ENCODE assay signal across 17 cellular contexts in the genomic region with DNA sequence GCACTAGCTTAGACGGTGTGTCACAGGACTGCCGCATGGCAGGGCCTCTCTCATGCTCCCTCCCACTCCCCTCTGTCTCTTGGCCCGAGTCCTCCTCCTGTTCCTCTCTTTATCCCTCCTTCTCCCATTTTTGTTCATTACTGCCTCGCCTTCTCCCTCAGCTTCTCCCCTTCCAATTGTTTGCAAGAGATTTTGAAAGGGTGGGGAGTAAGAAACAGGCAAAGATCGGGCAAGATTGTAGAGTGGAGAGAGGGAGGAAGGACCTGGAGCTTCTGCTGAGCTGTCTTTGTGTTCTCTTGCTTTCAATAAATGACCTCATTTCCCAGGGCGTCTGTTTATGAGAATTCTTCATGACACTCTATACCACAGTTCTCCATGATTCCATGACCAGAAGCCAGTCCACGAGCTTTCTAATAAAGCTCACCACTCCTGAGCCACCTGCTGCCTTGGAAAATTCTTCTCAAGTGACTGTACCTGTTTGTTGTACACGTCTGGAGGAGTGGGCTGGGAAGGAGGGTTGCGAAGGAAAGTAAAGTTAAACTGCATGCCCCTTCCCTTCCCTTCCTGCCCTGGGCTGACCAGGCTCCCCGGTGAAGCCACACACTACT.
"Had no signal": no experiment of that assay in that cellular context is flagged by ENCODE, and none has a peak within 500 bp of the region (broad histone marks: within the 10 kb centered on the region; RNA-seq: fewer than 3 reads in every experiment).

No MANE protein-coding gene starts in this region.

- H3K36me3 Mint-ChIP-seq: stimulated activated memory B cell treated with anti-CD40 and anti-IgM and Interleukin-4, amounts not matched to agents 10 μg/mL and 1 μg/mL and 100 μg/mL, for 72 hours; WTC11 had no signal

- H3K4me1 Mint-ChIP-seq: stimulated activated memory B cell treated with anti-CD40 and anti-IgM and Interleukin-4, amounts not matched to agents 10 μg/mL and 1 μg/mL and 100 μg/mL, for 72 hours had no signal

- H3K9me3 ChIP-seq: gastrocnemius medialis, heart right ventricle, tibial nerve had no signal

- H3K4me1 ChIP-seq: gastrocnemius medialis had no signal

- H3K4me3 ChIP-seq: coronary artery, gastrocnemius medialis, heart right ventricle, tibial nerve had no signal

- FAIRE-seq: keratinocyte had no signal

- H3K27ac ChIP-seq: coronary artery, gastrocnemius medialis, heart right ventricle, tibial nerve had no signal

- H3K27ac Mint-ChIP-seq: activated naive CD8-positive, alpha-beta T cell treated with anti-CD3 and anti-CD28 coated beads, Interleukin-2, amount 50 U/mL, for 24 hours; activated T-helper 1 cell treated with anti-CD3 and anti-CD28 coated beads, Interleukin-12 subunit alpha, Interleukin-12 subunit beta, Interleukin-2, Interleukin-4 antibody, amounts not matched to agents 30 ng/mL and 10 ng/mL and 1 ng/mL, durations not matched to agents 14 hours and 24 hours and 36 hours; stimulated activated memory B cell treated with anti-CD40 and anti-IgM and Interleukin-4, amounts not matched to agents 10 μg/mL and 1 μg/mL and 100 μg/mL, for 72 hours; T-helper 1 cell treated with Interleukin-12 subunit alpha and Interleukin-12 subunit beta and Interleukin-4 antibody, amounts not matched to agents 30 μg/mL and 1 μg/mL, for 36 hours; WTC11 had no signal

- H3K9me3 Mint-ChIP-seq: activated naive CD8-positive, alpha-beta T cell treated with anti-CD3 and anti-CD28 coated beads, Interleukin-2, amount 50 U/mL, for 24 hours; activated T-helper 1 cell treated with anti-CD3 and anti-CD28 coated beads, Interleukin-12 subunit alpha, Interleukin-12 subunit beta, Interleukin-2, Interleukin-4 antibody, amounts not matched to agents 30 ng/mL and 10 ng/mL and 1 ng/mL, durations not matched to agents 14 hours and 24 hours and 36 hours; stimulated activated memory B cell treated with anti-CD40 and anti-IgM and Interleukin-4, amounts not matched to agents 10 μg/mL and 1 μg/mL and 100 μg/mL, for 72 hours; T-helper 1 cell treated with Interleukin-12 subunit alpha and Interleukin-12 subunit beta and Interleukin-4 antibody, amounts not matched to agents 30 μg/mL and 1 μg/mL, for 36 hours had no signal

- H3K36me3 ChIP-seq: gastrocnemius medialis, heart right ventricle, tibial nerve had no signal

- H3K27me3 Mint-ChIP-seq: stimulated activated memory B cell treated with anti-CD40 and anti-IgM and Interleukin-4, amounts not matched to agents 10 μg/mL and 1 μg/mL and 100 μg/mL, for 72 hours had no signal

- H3K4me3 Mint-ChIP-seq: activated naive CD8-positive, alpha-beta T cell treated with anti-CD3 and anti-CD28 coated beads, Interleukin-2, amount 50 U/mL, for 24 hours; activated T-helper 1 cell treated with anti-CD3 and anti-CD28 coated beads, Interleukin-12 subunit alpha, Interleukin-12 subunit beta, Interleukin-2, Interleukin-4 antibody, amounts not matched to agents 30 ng/mL and 10 ng/mL and 1 ng/mL, durations not matched to agents 14 hours and 24 hours and 36 hours; neural crest cell; stimulated activated memory B cell treated with anti-CD40 and anti-IgM and Interleukin-4, amounts not matched to agents 10 μg/mL and 1 μg/mL and 100 μg/mL, for 72 hours; T-helper 1 cell treated with Interleukin-12 subunit alpha and Interleukin-12 subunit beta and Interleukin-4 antibody, amounts not matched to agents 30 μg/mL and 1 μg/mL, for 36 hours; WTC11 had no signal

- DNase-seq: activated CD4-positive, alpha-beta T cell treated with anti-CD3 and anti-CD28 coated beads for 48 hours; activated naive CD4-positive, alpha-beta T cell treated with Interleukin-2 at 50 U/mL for 16 hours; activated naive CD8-positive, alpha-beta T cell treated with anti-CD3 and anti-CD28 coated beads, Interleukin-2, amount 50 U/mL, for 24 hours; caudate nucleus; effector CD4-positive, alpha-beta T cell; gastrocnemius medialis; heart right ventricle; posterior cingulate gyrus; right cardiac atrium had no signal

- H3K27me3 ChIP-seq: gastrocnemius medialis, tibial nerve had no signal
